Comparison of ENCODE assay signal across 17 cellular contexts in genomic region chr14:65991124-65991523, GRCh38.
"Had no signal": no experiment of that assay in that cellular context is flagged by ENCODE, and none has a peak within 500 bp of the region (broad histone marks: within the 10 kb centered on the region; RNA-seq: fewer than 3 reads in every experiment).

No MANE protein-coding gene starts in this region.

- H3K9me3 ChIP-seq: gastrocnemius medialis, suprapubic skin, upper lobe of right lung had no signal

- H3K9me3 Mint-ChIP-seq: activated B cell treated with CpG ODN at 0.5 μM for 24 hours; brain; effector memory CD8-positive, alpha-beta T cell; natural killer cell had no signal

- ATAC-seq: activated T-cell treated with anti-CD3 and anti-CD28 coated beads, Interleukin-2, amount 50 U/mL, for 72 hours; effector memory CD8-positive, alpha-beta T cell; gastrocnemius medialis; natural killer cell; stimulated activated naive CD8-positive, alpha-beta T cell treated with anti-CD3 and anti-CD28 coated beads, Interleukin-15, Interleukin-2, amounts not matched to agents 100 U/mL and 50 U/mL, for 24 hours; upper lobe of right lung had no signal

- H3K4me1 ChIP-seq: gastrocnemius medialis, suprapubic skin, upper lobe of right lung had no signal

- DNase-seq: activated B cell treated with CpG ODN at 0.5 μM for 24 hours; activated CD4-positive, alpha-beta T cell treated with anti-CD3 and anti-CD28 coated beads, Interleukin-2, amount 10 ng/mL, durations not matched to agents 7 days and 5 days; activated CD8-positive, alpha-beta memory T cell treated with anti-CD3 and anti-CD28 coated beads, Interleukin-2, amount 50 U/mL, for 48 hours; activated gamma-delta T cell treated with Interleukin-2 at 50 U/mL for 16 hours; activated naive CD8-positive, alpha-beta T cell treated with anti-CD3 and anti-CD28 coated beads, Interleukin-2, amount 10 ng/mL, durations not matched to agents 7 days and 5 days; activated T-cell treated with anti-CD3 and anti-CD28 coated beads, Interleukin-2, amount 50 U/mL, for 72 hours; effector memory CD8-positive, alpha-beta T cell; gastrocnemius medialis; islet precursor cell; natural killer cell; stimulated activated naive CD8-positive, alpha-beta T cell treated with anti-CD3 and anti-CD28 coated beads, Interleukin-15, Interleukin-2, amounts not matched to agents 100 U/mL and 50 U/mL, for 24 hours; upper lobe of right lung had no signal

- H3K36me3 ChIP-seq: gastrocnemius medialis, suprapubic skin, upper lobe of right lung had no signal

- H3K27me3 ChIP-seq: gastrocnemius medialis, suprapubic skin, upper lobe of right lung had no signal

- H3K27me3 Mint-ChIP-seq: activated B cell treated with CpG ODN at 0.5 μM for 24 hours; activated CD4-positive, alpha-beta T cell treated with anti-CD3 and anti-CD28 coated beads, Interleukin-2, amount 10 ng/mL, durations not matched to agents 7 days and 5 days; effector memory CD8-positive, alpha-beta T cell had no signal

- H3K4me3 Mint-ChIP-seq: activated B cell treated with CpG ODN at 0.5 μM for 24 hours; activated CD4-positive, alpha-beta T cell treated with anti-CD3 and anti-CD28 coated beads, Interleukin-2, amount 10 ng/mL, durations not matched to agents 7 days and 5 days; activated naive CD8-positive, alpha-beta T cell treated with anti-CD3 and anti-CD28 coated beads, Interleukin-2, amount 10 ng/mL, durations not matched to agents 7 days and 5 days; activated T-cell treated with anti-CD3 and anti-CD28 coated beads, Interleukin-2, amount 50 U/mL, for 72 hours; brain; effector memory CD8-positive, alpha-beta T cell; memory B cell; natural killer cell had no signal

- H3K36me3 Mint-ChIP-seq: brain, memory B cell, natural killer cell had no signal

- H3K27ac ChIP-seq: epithelial cell of prostate, gastrocnemius medialis, skin epidermis, suprapubic skin, upper lobe of right lung had no signal

- H3K27ac Mint-ChIP-seq: activated B cell treated with CpG ODN at 0.5 μM for 24 hours; activated CD4-positive, alpha-beta T cell treated with anti-CD3 and anti-CD28 coated beads, Interleukin-2, amount 10 ng/mL, durations not matched to agents 7 days and 5 days; activated naive CD8-positive, alpha-beta T cell treated with anti-CD3 and anti-CD28 coated beads, Interleukin-2, amount 10 ng/mL, durations not matched to agents 7 days and 5 days; brain; memory B cell; natural killer cell had no signal

- H3K4me3 ChIP-seq: gastrocnemius medialis, skin epidermis, suprapubic skin, upper lobe of right lung had no signal
